28 cellular contexts compared by ENCODE assay signal in genomic region chr14:83994020-83994419, GRCh38.
A peak's percentile ranks its signal among the peaks of the same experiment; 100 is the strongest.
DNase-seq lines count a peak whose midpoint lies in the region; TF ChIP-seq lines count a peak whose summit lies in the region.
"Had no signal": no experiment of that assay in that cellular context is flagged by ENCODE, and none has a peak within 500 bp of the region (broad histone marks: within the 10 kb centered on the region; RNA-seq: fewer than 3 reads in every experiment).

No MANE protein-coding gene starts in this region.

- H3K36me3 ChIP-seq in mesendoderm (ENCODE audit: control insufficient read depth, insufficient read depth, low read length), result no peaks in the 10 kb centered on the region
- H3K36me3 ChIP-seq: gastroesophageal sphincter, lower lobe of right lung, SJSA1, thoracic aorta, WERI-Rb-1 had no signal

- no peak overlapping the region for H3K9ac ChIP-seq in mesendoderm (ENCODE audit: low read length)

- H4K5ac ChIP-seq in mesendoderm (ENCODE audit: low read length), result no peak overlapping the region

- H3K4me3 ChIP-seq in epithelial cell of esophagus (ENCODE audit: low read length), result no peak overlapping the region
- H3K4me3 ChIP-seq in mesendoderm (ENCODE audit: low read length), result no peak overlapping the region
- H3K4me3 ChIP-seq: dorsolateral prefrontal cortex, gastroesophageal sphincter, lower lobe of right lung, mucosa of descending colon, SJSA1, thoracic aorta had no signal

- no peak overlapping the region for H2AK5ac ChIP-seq in mesendoderm (ENCODE audit: low read length)

- H3K79me1 ChIP-seq in mesendoderm (ENCODE audit: low read length), result no peaks in the 10 kb centered on the region

- no peaks in the 10 kb centered on the region for H3K4me1 ChIP-seq in mesendoderm (ENCODE audit: control insufficient read depth, low read depth, low read length)
- H3K4me1 ChIP-seq: gastroesophageal sphincter, lower lobe of right lung, SJSA1 had no signal

- no peak overlapping the region for H3K18ac ChIP-seq in mesendoderm (ENCODE audit: low read length)

- H4K8ac ChIP-seq in mesendoderm (ENCODE audit: low read depth, low read length), result no peak overlapping the region

- H3K27me3 ChIP-seq in mesendoderm (ENCODE audit: insufficient read depth, low read length, poor library complexity), result no peaks in the 10 kb centered on the region
- H3K27me3 ChIP-seq: dorsolateral prefrontal cortex, gastroesophageal sphincter, SJSA1 had no signal

- H2BK15ac ChIP-seq in mesendoderm (replicated peaks; ENCODE audit: low read depth), result no peak overlapping the region

- no peak overlapping the region for H2BK5ac ChIP-seq in mesendoderm (ENCODE audit: low read length)

- DNase-seq in EL (peak; percentile 31), NCI-H226 (peak; percentile 47), epithelial cell of esophagus (ENCODE audit: low read depth) (peak; percentile 18), glomerular visceral epithelial cell (ENCODE audit: extremely low spot score) (peak; percentile 19), OCI-M2 (lab: John Stamatoyannopoulos, UW; ENCODE audit: unreplicated experiment) (no peak), mesendoderm (no peak), KBM-7 (no peak)
- no peak for DNase-seq in effector CD4-positive, alpha-beta T cell
- DNase-seq: activated CD4-positive, alpha-beta T cell treated with anti-CD3 and anti-CD28 coated beads for 4 hours; activated CD8-positive, alpha-beta T cell treated with anti-CD3 and anti-CD28 coated beads, Interleukin-2, amount 10 ng/mL, durations not matched to agents 7 days and 5 days; AML-193; aorta; CD4-positive, CD25-positive, alpha-beta regulatory T cell; DMS79 treated with DMSO at 0.1 percent for 48 hours; dorsolateral prefrontal cortex; hippocampal formation; lower lobe of right lung; mucosa of descending colon; NCI-H1092; NCI-H1694 treated with DMSO at 0.1 percent for 48 hours; NCI-H2171; NCI-H510A; stimulated activated naive CD8-positive, alpha-beta T cell treated with anti-CD3 and anti-CD28 coated beads, Interleukin-15, amount 100 ng/mL, for 72 hours; T-cell; WERI-Rb-1 had no signal

- in situ Hi-C loops in KBM-7 (cut with MboI; ENCODE audit: low pct_unique_long_range_greater_than_20kb, low sequenced_read_pairs), result no loop called here

- H3K27ac ChIP-seq in mesendoderm (ENCODE audit: low read depth, low read length), result no peak overlapping the region
- H3K27ac ChIP-seq: dorsolateral prefrontal cortex, gastroesophageal sphincter, lower lobe of right lung, SJSA1, thoracic aorta, WERI-Rb-1 had no signal

- H3K23ac ChIP-seq in mesendoderm (ENCODE audit: low read length), result no peak overlapping the region

- TF ChIP-seq CTCF in epithelial cell of esophagus (IDR thresholded peaks at IDR 0.05; ENCODE audit: insufficient read depth, low read depth, low read length, missing control alignments), result no peak

- no peak overlapping the region for H3K4ac ChIP-seq in mesendoderm (ENCODE audit: low read depth, low read length)

- no peak overlapping the region for H3K56ac ChIP-seq in mesendoderm (ENCODE audit: low read length)

- H2BK120ac ChIP-seq in mesendoderm (ENCODE audit: low read depth, low read length), result no peak overlapping the region

- H3K79me2 ChIP-seq in mesendoderm (ENCODE audit: control insufficient read depth, insufficient read depth, low read length), result no peaks in the 10 kb centered on the region

- no CpG with 5 or more reads among the region's 2 CpGs for WGBS in mesendoderm (ENCODE audit: extremely low coverage, insufficient coverage, low lambda C conversion rate)

- H3K4me2 ChIP-seq in mesendoderm (ENCODE audit: low read length), result no peak overlapping the region

Comparison
In these comparisons a context has a peak if more than half of its experiments do, and no peak if none do; other contexts are left out.
1. DNase-seq: peak in EL (single experiment), NCI-H226 (single experiment), epithelial cell of esophagus (single experiment) and glomerular visceral epithelial cell (single experiment); none in OCI-M2 (single experiment), mesendoderm (single experiment), KBM-7 (single experiment) and effector CD4-positive, alpha-beta T cell (single experiment).